ENCODE assay signal across 42 cellular contexts in the genomic region with DNA sequence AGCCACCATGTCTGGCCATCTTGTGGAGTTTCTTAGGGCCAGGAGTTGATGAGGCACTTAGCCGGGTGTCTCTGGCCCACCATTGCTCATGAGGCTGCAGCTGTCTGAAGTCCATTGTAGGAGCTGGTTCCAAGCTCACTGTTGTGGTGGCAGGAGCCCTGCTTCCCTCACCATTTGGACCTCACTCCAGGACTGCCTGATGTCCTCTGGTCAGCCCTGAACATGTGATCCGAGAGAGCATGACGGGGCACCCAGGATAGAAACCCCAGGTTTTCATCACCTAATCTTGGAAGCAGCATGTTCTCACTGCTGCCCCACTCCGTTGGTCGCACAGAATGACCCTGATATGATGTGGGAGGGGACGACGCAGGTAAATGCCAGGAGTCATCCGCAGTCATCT. TPM values are rescaled to one million over a fixed set of nuclear protein-coding genes. Genes with fewer than 3 reads are reported as not detected.
"Had no signal": no experiment of that assay in that cellular context is flagged by ENCODE, and none has a peak within 500 bp of the region (broad histone marks: within the 10 kb centered on the region; RNA-seq: fewer than 3 reads in every experiment).

No MANE protein-coding gene starts in this region.

- H3K27ac ChIP-seq: adrenal gland, ascending aorta, body of pancreas, brain microvascular endothelial cell, breast epithelium, cardiac muscle cell had no signal

- H3K9me3 ChIP-seq: adrenal gland, ascending aorta, body of pancreas, breast epithelium had no signal

- H3K27me3 ChIP-seq: adrenal gland, ascending aorta, body of pancreas, brain microvascular endothelial cell, breast epithelium, cardiac muscle cell had no signal

- H3K9me3 Mint-ChIP-seq: activated naive CD4-positive, alpha-beta T cell treated with anti-CD3 and anti-CD28 coated beads, Interleukin-2, amount 10 ng/mL, durations not matched to agents 7 days and 5 days; activated T-helper 17 cell treated with anti-CD3 and anti-CD28 coated beads, Interleukin-2, amount 50 U/mL, for 72 hours; activated T-helper 2 cell treated with anti-CD3 and anti-CD28 coated beads, Interferon-gamma antibody, Interleukin-2, Interleukin-4, amounts not matched to agents 10 μg/mL and 5 μg/mL and 100 μg/mL, durations not matched to agents 14 hours and 24 hours and 36 hours; central memory CD8-positive, alpha-beta T cell had no signal

- H3K36me3 ChIP-seq: adrenal gland, brain microvascular endothelial cell, breast epithelium, cardiac muscle cell had no signal

- H3K4me3 Mint-ChIP-seq: activated naive CD4-positive, alpha-beta T cell treated with anti-CD3 and anti-CD28 coated beads for 36 hours; activated naive CD4-positive, alpha-beta T cell treated with anti-CD3 and anti-CD28 coated beads, Interleukin-2, amount 10 ng/mL, durations not matched to agents 7 days and 5 days; activated naive CD4-positive, alpha-beta T cell treated with anti-CD3 and anti-CD28 coated beads, Interleukin-2, amount 50 U/mL, for 24 hours; activated naive CD8-positive, alpha-beta T cell; activated naive CD8-positive, alpha-beta T cell treated with anti-CD3 and anti-CD28 coated beads for 36 hours; activated naive CD8-positive, alpha-beta T cell treated with anti-CD3 and anti-CD28 coated beads, Interleukin-2, amount 10 ng/mL, durations not matched to agents 7 days and 5 days; activated naive CD8-positive, alpha-beta T cell treated with anti-CD3 and anti-CD28 coated beads, Interleukin-2, amount 50 U/mL, for 24 hours; activated T-cell treated with anti-CD3 and anti-CD28 coated beads, Interleukin-2, amount 50 U/mL, for 24 hours; activated T-cell treated with anti-CD3 and anti-CD28 coated beads, Interleukin-2, amount 50 U/mL, for 4 hours; activated T-cell treated with anti-CD3 and anti-CD28 coated beads, Interleukin-2, amount 50 U/mL, for 72 hours; activated T-helper 1 cell treated with anti-CD3 and anti-CD28 coated beads, Interleukin-12 subunit alpha, Interleukin-12 subunit beta, Interleukin-2, Interleukin-4 antibody, amounts not matched to agents 30 ng/mL and 10 ng/mL and 1 ng/mL, durations not matched to agents 14 hours and 24 hours and 36 hours; activated T-helper 17 cell treated with anti-CD3 and anti-CD28 coated beads, Interleukin-2, amount 50 U/mL, for 72 hours; brain; central memory CD8-positive, alpha-beta T cell had no signal

- H3K27ac Mint-ChIP-seq: activated naive CD4-positive, alpha-beta T cell treated with anti-CD3 and anti-CD28 coated beads for 36 hours; activated naive CD4-positive, alpha-beta T cell treated with anti-CD3 and anti-CD28 coated beads, Interleukin-2, amount 10 ng/mL, durations not matched to agents 7 days and 5 days; activated naive CD4-positive, alpha-beta T cell treated with anti-CD3 and anti-CD28 coated beads, Interleukin-2, amount 50 U/mL, for 24 hours; activated naive CD4-positive, alpha-beta T cell treated with anti-CD3 and anti-CD28 coated beads, Interleukin-2, amount 50 U/mL, for 72 hours; activated naive CD8-positive, alpha-beta T cell; activated naive CD8-positive, alpha-beta T cell treated with anti-CD3 and anti-CD28 coated beads for 36 hours; activated naive CD8-positive, alpha-beta T cell treated with anti-CD3 and anti-CD28 coated beads, Interleukin-2, amount 10 ng/mL, durations not matched to agents 7 days and 5 days; activated naive CD8-positive, alpha-beta T cell treated with anti-CD3 and anti-CD28 coated beads, Interleukin-2, amount 50 U/mL, for 24 hours; activated T-cell treated with anti-CD3 and anti-CD28 coated beads, Interleukin-2, amount 50 U/mL, for 24 hours; activated T-cell treated with anti-CD3 and anti-CD28 coated beads, Interleukin-2, amount 50 U/mL, for 72 hours; activated T-helper 1 cell treated with anti-CD3 and anti-CD28 coated beads, Interleukin-12 subunit alpha, Interleukin-12 subunit beta, Interleukin-2, Interleukin-4 antibody, amounts not matched to agents 30 ng/mL and 10 ng/mL and 1 ng/mL, durations not matched to agents 14 hours and 24 hours and 36 hours; activated T-helper 17 cell treated with anti-CD3 and anti-CD28 coated beads, Interleukin-2, amount 50 U/mL, for 72 hours; activated T-helper 2 cell treated with anti-CD3 and anti-CD28 coated beads, Interferon-gamma antibody, Interleukin-2, Interleukin-4, amounts not matched to agents 10 μg/mL and 5 μg/mL and 100 μg/mL, durations not matched to agents 14 hours and 24 hours and 36 hours; brain had no signal

- H3K4me1 ChIP-seq: adrenal gland, ascending aorta, breast epithelium had no signal

- H3K4me1 Mint-ChIP-seq: activated naive CD4-positive, alpha-beta T cell treated with anti-CD3 and anti-CD28 coated beads, Interleukin-2, amount 10 ng/mL, durations not matched to agents 7 days and 5 days; activated naive CD4-positive, alpha-beta T cell treated with anti-CD3 and anti-CD28 coated beads, Interleukin-2, amount 50 U/mL, for 24 hours; activated naive CD8-positive, alpha-beta T cell treated with anti-CD3 and anti-CD28 coated beads for 36 hours; activated naive CD8-positive, alpha-beta T cell treated with anti-CD3 and anti-CD28 coated beads, Interleukin-2, amount 10 ng/mL, durations not matched to agents 7 days and 5 days; activated naive CD8-positive, alpha-beta T cell treated with anti-CD3 and anti-CD28 coated beads, Interleukin-2, amount 50 U/mL, for 24 hours; activated T-helper 17 cell treated with anti-CD3 and anti-CD28 coated beads, Interleukin-2, amount 50 U/mL, for 72 hours; central memory CD8-positive, alpha-beta T cell had no signal

- H3K36me3 Mint-ChIP-seq: activated naive CD4-positive, alpha-beta T cell treated with anti-CD3 and anti-CD28 coated beads, Interleukin-2, amount 10 ng/mL, durations not matched to agents 7 days and 5 days; activated naive CD4-positive, alpha-beta T cell treated with anti-CD3 and anti-CD28 coated beads, Interleukin-2, amount 50 U/mL, for 24 hours; activated naive CD8-positive, alpha-beta T cell had no signal

- H3K4me3 ChIP-seq: adrenal gland, ascending aorta, body of pancreas, breast epithelium, cardiac muscle cell had no signal

- DNase-seq: activated effector memory CD4-positive, alpha-beta T cell treated with anti-CD3 and anti-CD28 coated beads, Interleukin-2, amount 50 U/mL, for 16 hours; activated effector memory CD4-positive, alpha-beta T cell treated with Interleukin-2 at 50 U/mL for 16 hours; activated gamma-delta T cell; activated gamma-delta T cell treated with Interleukin-2 at 50 U/mL for 16 hours; activated naive CD4-positive, alpha-beta T cell; activated naive CD4-positive, alpha-beta T cell treated with anti-CD3 and anti-CD28 coated beads for 36 hours; activated naive CD4-positive, alpha-beta T cell treated with anti-CD3 and anti-CD28 coated beads, Interleukin-2, amount 10 ng/mL, durations not matched to agents 7 days and 5 days; activated naive CD4-positive, alpha-beta T cell treated with anti-CD3 and anti-CD28 coated beads, Interleukin-2, amount 50 U/mL, for 16 hours; activated naive CD4-positive, alpha-beta T cell treated with Interleukin-2 at 50 U/mL for 16 hours; activated naive CD8-positive, alpha-beta T cell treated with anti-CD3 and anti-CD28 coated beads for 36 hours; activated naive CD8-positive, alpha-beta T cell treated with anti-CD3 and anti-CD28 coated beads, Interleukin-2, amount 10 ng/mL, durations not matched to agents 7 days and 5 days; activated naive CD8-positive, alpha-beta T cell treated with anti-CD3 and anti-CD28 coated beads, Interleukin-2, amount 50 U/mL, for 24 hours; activated T-cell treated with anti-CD3 and anti-CD28 coated beads, Interleukin-2, amount 50 U/mL, for 1 hour; activated T-cell treated with anti-CD3 and anti-CD28 coated beads, Interleukin-2, amount 50 U/mL, for 24 hours; activated T-cell treated with anti-CD3 and anti-CD28 coated beads, Interleukin-2, amount 50 U/mL, for 4 hours; activated T-cell treated with anti-CD3 and anti-CD28 coated beads, Interleukin-2, amount 50 U/mL, for 48 hours; activated T-cell treated with anti-CD3 and anti-CD28 coated beads, Interleukin-2, amount 50 U/mL, for 72 hours; adrenal gland; amniotic stem cell; amygdala; anterior cingulate cortex; aorta; body of pancreas; brain microvascular endothelial cell; caudate nucleus; central memory CD4-positive, alpha-beta T cell; cerebellar nuclear complex had no signal

RNA-seq across cellular contexts. Expression of gene FAM3B, which starts 56.2 kb away (rescaled TPM):
- total RNA-seq: activated naive CD4-positive, alpha-beta T cell treated with anti-CD3 and anti-CD28 coated beads for 36 hours; activated naive CD4-positive, alpha-beta T cell treated with anti-CD3 and anti-CD28 coated beads, Interleukin-2, amount 50 U/mL, for 72 hours; activated naive CD8-positive, alpha-beta T cell treated with anti-CD3 and anti-CD28 coated beads for 36 hours; activated naive CD8-positive, alpha-beta T cell treated with anti-CD3 and anti-CD28 coated beads, Interleukin-2, amount 10 ng/mL, durations not matched to agents 7 days and 5 days; activated T-cell treated with anti-CD3 and anti-CD28 coated beads, Interleukin-2, amount 50 U/mL, for 4 hours; activated T-cell treated with anti-CD3 and anti-CD28 coated beads, Interleukin-2, amount 50 U/mL, for 72 hours; activated T-helper 1 cell treated with anti-CD3 and anti-CD28 coated beads, Interleukin-12 subunit alpha, Interleukin-12 subunit beta, Interleukin-2, Interleukin-4 antibody, amounts not matched to agents 30 ng/mL and 10 ng/mL and 1 ng/mL, durations not matched to agents 14 hours and 24 hours and 36 hours; activated T-helper 17 cell treated with anti-CD3 and anti-CD28 coated beads, Interleukin-2, amount 50 U/mL, for 72 hours; activated T-helper 2 cell treated with anti-CD3 and anti-CD28 coated beads, Interferon-gamma antibody, Interleukin-2, Interleukin-4, amounts not matched to agents 10 μg/mL and 5 μg/mL and 100 μg/mL, durations not matched to agents 14 hours and 24 hours and 36 hours; ascending aorta; astrocyte; cardiac muscle cell; cardiac septum; cerebellum; chondrocyte had no signal
